2 cellular contexts compared by ENCODE assay signal in genomic region chr1:78617615-78618026, GRCh38.
TF ChIP-seq lines count a peak whose summit lies in the region.

No MANE protein-coding gene starts in this region.

TF ChIP-seq in WTC11, 78 proteins besides CTCF, POLR2A, EP300 and RAD21 (continued from another document):
- peak; percentile 44; the same call in 1 of the 2 replicates for TF ChIP-seq USF2 (CRISPR knock-in tag; IDR thresholded peaks at IDR 0.05)
- no peak for TF ChIP-seq NFE2L1 (CRISPR knock-in tag; IDR thresholded peaks at IDR 0.05)
- no peak for TF ChIP-seq ZNF232 (CRISPR knock-in tag; IDR thresholded peaks at IDR 0.05)
- TF ChIP-seq USF1 (CRISPR knock-in tag; IDR thresholded peaks at IDR 0.05), result peak; percentile 28; the same call in 1 of the 2 replicates
- no peak for TF ChIP-seq OVOL2 (CRISPR knock-in tag; IDR thresholded peaks at IDR 0.05; ENCODE audit: borderline replicate concordance)
- TF ChIP-seq ATF6 (CRISPR knock-in tag; IDR thresholded peaks at IDR 0.05), result no peak
- TF ChIP-seq ZNF532 (CRISPR knock-in tag; IDR thresholded peaks at IDR 0.05; ENCODE audit: borderline replicate concordance), result 0 out of 2 replicates have a peak, but pooled peaks have one; percentile 55
- TF ChIP-seq PREB (CRISPR knock-in tag; IDR thresholded peaks at IDR 0.05; ENCODE audit: borderline replicate concordance), result no peak

TF ChIP-seq in HepG2, 621 proteins besides CTCF, POLR2A, EP300 and RAD21 (continued from another document):
- no peak for TF ChIP-seq ZNF276 (CRISPR knock-in tag; IDR thresholded peaks at IDR 0.05; ENCODE audit: low read depth)
- TF ChIP-seq ZNF326 (CRISPR knock-in tag; IDR thresholded peaks at IDR 0.05; ENCODE audit: borderline replicate concordance), result no peak
- peak; percentile 24; the same call in 1 of the 2 replicates for TF ChIP-seq TFDP2 (CRISPR knock-in tag; IDR thresholded peaks at IDR 0.05)
- no peak for TF ChIP-seq KDM5B (CRISPR knock-in tag; IDR thresholded peaks at IDR 0.05; ENCODE audit: borderline replicate concordance)
- peak; percentile 59 for TF ChIP-seq MAX (IDR thresholded peaks at IDR 0.05)
- TF ChIP-seq PLRG1 (conservative IDR thresholded peaks at IDR 0.05), result no peak
- no peak for TF ChIP-seq ZNF749 (CRISPR knock-in tag; IDR thresholded peaks at IDR 0.05; ENCODE audit: borderline replicate concordance)
- no peak for TF ChIP-seq ZMYM2 (CRISPR knock-in tag; IDR thresholded peaks at IDR 0.05)
- no peak for TF ChIP-seq BCL3 (CRISPR knock-in tag; IDR thresholded peaks at IDR 0.05)
- TF ChIP-seq HOXA7 (CRISPR knock-in tag; IDR thresholded peaks at IDR 0.05), result no peak
- no peak for TF ChIP-seq ZSCAN30 (CRISPR knock-in tag; IDR thresholded peaks at IDR 0.05)
- TF ChIP-seq MTERF4 (CRISPR knock-in tag; IDR thresholded peaks at IDR 0.05), result no peak
- no peak for TF ChIP-seq SRF (IDR thresholded peaks at IDR 0.05; ENCODE audit: low read depth, low read length)
- TF ChIP-seq STAG1 (CRISPR knock-in tag; IDR thresholded peaks at IDR 0.05), result peak; percentile 60
- no peak for TF ChIP-seq FOSL1 (CRISPR knock-in tag; IDR thresholded peaks at IDR 0.05; ENCODE audit: borderline replicate concordance)
- TF ChIP-seq PAX8 (CRISPR knock-in tag; IDR thresholded peaks at IDR 0.05; ENCODE audit: borderline replicate concordance), result no peak
- peak; percentile 22; the same call in 1 of the 2 replicates for TF ChIP-seq MYC (CRISPR knock-in tag; IDR thresholded peaks at IDR 0.05; ENCODE audit: borderline replicate concordance)
- no peak for TF ChIP-seq ZNF678 (CRISPR knock-in tag; IDR thresholded peaks at IDR 0.05)
